Comparison of ENCODE assay signal across 8 cellular contexts in genomic region chr6:50655848-50656453, GRCh38. TPM values are rescaled to one million over a fixed set of nuclear protein-coding genes. Genes with fewer than 3 reads are reported as not detected.
A peak's percentile ranks its signal among the peaks of the same experiment; 100 is the strongest.
DNase-seq lines count a peak whose midpoint lies in the region; ATAC-seq and TF ChIP-seq lines count a peak whose summit lies in the region.

No MANE protein-coding gene starts in this region.

- TF ChIP-seq CTCF in Calu3 (IDR thresholded peaks at IDR 0.05; ENCODE audit: unreplicated experiment) (peak; percentile 70), NB4 (IDR thresholded peaks at IDR 0.05; ENCODE audit: low read depth, low read length) (peak; percentile 58), epithelial cell of proximal tubule (conservative IDR thresholded peaks at IDR 0.05; ENCODE audit: low read depth, low read length) (peak; percentile 72), tibial nerve (IDR thresholded peaks at IDR 0.05) (peak in 4 of 5 experiments; percentile 12 to 36 (median 20))

- BruUV-seq in Calu3 (replicated peaks; lab: Mats Ljungman, UMichigan): no TSS peak

- WGBS in tibial nerve, 2 donors: 43 to 45% methylated on average over 4 of the region's 4 CpGs

- H3K9me3 Mint-ChIP-seq in Calu3 (ENCODE audit: low read depth, unreplicated experiment): no peaks in the 10 kb centered on the region
- H3K9me3 Mint-ChIP-seq in stimulated activated effector memory CD8-positive, alpha-beta T cell treated with anti-CD3 and anti-CD28 coated beads, Interleukin-12 subunit alpha, Interleukin-12 subunit beta, amount 100 ng/mL, for 72 hours: peaks cover 11% of the 10 kb centered on the region
- peaks cover 8% of the 10 kb centered on the region for H3K9me3 Mint-ChIP-seq in activated naive CD4-positive, alpha-beta T cell treated with anti-CD3 and anti-CD28 coated beads, Interleukin-2, amount 10 ng/mL, durations not matched to agents 7 days and 5 days

- no peaks in the 10 kb centered on the region for H3K27me3 Mint-ChIP-seq in Calu3 (ENCODE audit: unreplicated experiment)
- H3K27me3 Mint-ChIP-seq in activated naive CD4-positive, alpha-beta T cell treated with anti-CD3 and anti-CD28 coated beads, Interleukin-2, amount 10 ng/mL, durations not matched to agents 7 days and 5 days: no peaks in the 10 kb centered on the region

- H3K4me1 ChIP-seq in tibial nerve: no peaks in the 10 kb centered on the region

- peak; percentile 36 for DNase-seq in Calu3
- peak; percentile 21 for DNase-seq in NB4 (ENCODE audit: low read depth)
- no peak for DNase-seq in epithelial cell of proximal tubule (ENCODE audit: low read depth)
- no peak for DNase-seq in tibial nerve (ENCODE audit: low spot score in 2 of 2)
- no peak for DNase-seq in stimulated activated effector memory CD8-positive, alpha-beta T cell treated with anti-CD3 and anti-CD28 coated beads, Interleukin-12 subunit alpha, Interleukin-12 subunit beta, amount 100 ng/mL, for 72 hours (ENCODE audit: low spot score in 2 of 2)
- DNase-seq in activated naive CD4-positive, alpha-beta T cell treated with anti-CD3 and anti-CD28 coated beads, Interleukin-2, amount 10 ng/mL, durations not matched to agents 7 days and 5 days: no peak
- no peak for DNase-seq in cerebellar cortex (ENCODE audit: low spot score)

- intact Hi-C loops in Calu3 (cut with micrococcal nuclease; ENCODE audit: unreplicated experiment): loop anchor here (1.0 kb wide), 1 partner anchor 136 kb away; no protein-coding TSS in a partner anchor

- TF ChIP-seq EP300 in tibial nerve (IDR thresholded peaks at IDR 0.05): no peak

- no peak overlapping the region for H3K27ac ChIP-seq in tibial nerve

- TF ChIP-seq POLR2A in NB4 (IDR thresholded peaks at IDR 0.05; ENCODE audit: extremely low read depth, insufficient read length): no peak
- TF ChIP-seq POLR2A in tibial nerve (IDR thresholded peaks at IDR 0.05): no peak

- H3K36me3 ChIP-seq in tibial nerve: no peaks in the 10 kb centered on the region

- H3K27ac Mint-ChIP-seq in Calu3 (ENCODE audit: unreplicated experiment): no peak overlapping the region
- no peak overlapping the region for H3K27ac Mint-ChIP-seq in stimulated activated effector memory CD8-positive, alpha-beta T cell treated with anti-CD3 and anti-CD28 coated beads, Interleukin-12 subunit alpha, Interleukin-12 subunit beta, amount 100 ng/mL, for 72 hours
- H3K27ac Mint-ChIP-seq in activated naive CD4-positive, alpha-beta T cell treated with anti-CD3 and anti-CD28 coated beads, Interleukin-2, amount 10 ng/mL, durations not matched to agents 7 days and 5 days: no peak overlapping the region

- no peaks in the 10 kb centered on the region for H3K27me3 ChIP-seq in tibial nerve

- H3K4me3 ChIP-seq in NB4 (ENCODE audit: low read depth, low read length) (no peak overlapping the region), epithelial cell of proximal tubule (ENCODE audit: low read depth, low read length) (no peak overlapping the region), tibial nerve (no peak overlapping the region)

- H3K36me3 Mint-ChIP-seq in Calu3 (ENCODE audit: insufficient read depth, unreplicated experiment): no peaks in the 10 kb centered on the region
- no peaks in the 10 kb centered on the region for H3K36me3 Mint-ChIP-seq in stimulated activated effector memory CD8-positive, alpha-beta T cell treated with anti-CD3 and anti-CD28 coated beads, Interleukin-12 subunit alpha, Interleukin-12 subunit beta, amount 100 ng/mL, for 72 hours
- no peaks in the 10 kb centered on the region for H3K36me3 Mint-ChIP-seq in activated naive CD4-positive, alpha-beta T cell treated with anti-CD3 and anti-CD28 coated beads, Interleukin-2, amount 10 ng/mL, durations not matched to agents 7 days and 5 days

- ATAC-seq in GM19455 (IDR thresholded peaks at IDR 0.05; ENCODE audit: unreplicated experiment): peak; percentile 76
- ATAC-seq in stimulated activated effector memory CD8-positive, alpha-beta T cell treated with anti-CD3 and anti-CD28 coated beads, Interleukin-12 subunit alpha, Interleukin-12 subunit beta, amount 100 ng/mL, for 72 hours: no peak

- H3K4me3 Mint-ChIP-seq in Calu3 (ENCODE audit: low read depth, unreplicated experiment): no peak overlapping the region
- H3K4me3 Mint-ChIP-seq in stimulated activated effector memory CD8-positive, alpha-beta T cell treated with anti-CD3 and anti-CD28 coated beads, Interleukin-12 subunit alpha, Interleukin-12 subunit beta, amount 100 ng/mL, for 72 hours: no peak overlapping the region
- H3K4me3 Mint-ChIP-seq in activated naive CD4-positive, alpha-beta T cell treated with anti-CD3 and anti-CD28 coated beads, Interleukin-2, amount 10 ng/mL, durations not matched to agents 7 days and 5 days: no peak overlapping the region

- no peaks in the 10 kb centered on the region for H3K4me1 Mint-ChIP-seq in Calu3 (ENCODE audit: low read depth, unreplicated experiment)
- no peaks in the 10 kb centered on the region for H3K4me1 Mint-ChIP-seq in stimulated activated effector memory CD8-positive, alpha-beta T cell treated with anti-CD3 and anti-CD28 coated beads, Interleukin-12 subunit alpha, Interleukin-12 subunit beta, amount 100 ng/mL, for 72 hours
- H3K4me1 Mint-ChIP-seq in activated naive CD4-positive, alpha-beta T cell treated with anti-CD3 and anti-CD28 coated beads, Interleukin-2, amount 10 ng/mL, durations not matched to agents 7 days and 5 days: no peaks in the 10 kb centered on the region

- H3K9me3 ChIP-seq in tibial nerve: no peaks in the 10 kb centered on the region

- CTCF ChIA-PET in Calu3 (lab: Charles Lee): no interaction called here
- CTCF ChIA-PET in activated naive CD4-positive, alpha-beta T cell treated with anti-CD3 and anti-CD28 coated beads, Interleukin-2, amount 10 ng/mL, durations not matched to agents 7 days and 5 days (lab: Charles Lee): no interaction called here

RNA-seq across cellular contexts. Expression of gene TFAP2D, which starts 57.4 kb away (rescaled TPM):
- total RNA-seq in Calu3 (2022) (not detected in 2 replicates), epithelial cell of proximal tubule (not detected in 2 replicates), tibial nerve (not detected)

Comparison
In these comparisons a context has a peak if more than half of its experiments do, and no peak if none do; other contexts are left out.
1. DNase-seq: peak in Calu3 (single experiment) and NB4 (single experiment); none in epithelial cell of proximal tubule (single experiment), tibial nerve (0 of 2), stimulated activated effector memory CD8-positive, alpha-beta T cell treated with anti-CD3 and anti-CD28 coated beads, Interleukin-12 subunit alpha, Interleukin-12 subunit beta, amount 100 ng/mL, for 72 hours (0 of 2), activated naive CD4-positive, alpha-beta T cell treated with anti-CD3 and anti-CD28 coated beads, Interleukin-2, amount 10 ng/mL, durations not matched to agents 7 days and 5 days (single experiment) and cerebellar cortex (single experiment).
2. CTCF ChIP-seq: peak in every context shown above with its lines; median percentile 72 in epithelial cell of proximal tubule; 70 in Calu3; 58 in NB4; 20 in tibial nerve.